17 cellular contexts compared by ENCODE assay signal in genomic region chr4:129446074-129446473, GRCh38.
DNase-seq lines count a peak whose midpoint lies in the region; ATAC-seq, FAIRE-seq and TF ChIP-seq lines count a peak whose summit lies in the region.
"Had no signal": no experiment of that assay in that cellular context is flagged by ENCODE, and none has a peak within 500 bp of the region (broad histone marks: within the 10 kb centered on the region; RNA-seq: fewer than 3 reads in every experiment).

No MANE protein-coding gene starts in this region.

- H3K9me3 ChIP-seq in SJCRH30 (replicated peaks) (no peaks in the 10 kb centered on the region), endothelial cell of umbilical vein (replicated peaks; ENCODE audit: control insufficient read depth, insufficient read depth, low read length) (no peaks in the 10 kb centered on the region), neuronal stem cell (replicated peaks in 1 of 2; ENCODE audit: control insufficient read depth in 2 of 2, insufficient read depth in 1 of 2, low read depth in 1 of 2, low read length in 2 of 2) (peaks cover 2 to 4% of the 10 kb centered on the region in 2 donors), aorta (ENCODE audit: control insufficient read depth, low read length) (no peaks in the 10 kb centered on the region)
- H3K9me3 ChIP-seq: thoracic aorta had no signal

- no peak overlapping the region for H3K18ac ChIP-seq in neuronal stem cell (ENCODE audit: low read length)

- H3K14ac ChIP-seq in neuronal stem cell (ENCODE audit: low read length) = no peak overlapping the region

- no peak for TF ChIP-seq POLR2A in endothelial cell of umbilical vein (IDR thresholded peaks at IDR 0.05; ENCODE audit: low read depth, low read length)

- H3K4me1 ChIP-seq in SJCRH30 (no peaks in the 10 kb centered on the region; the same call in 1 of the 2 replicates), endothelial cell of umbilical vein (ENCODE audit: control insufficient read depth, extremely low read depth, insufficient read depth, low read length) (peaks cover 3% of the 10 kb centered on the region), neuronal stem cell (ENCODE audit: control insufficient read depth in 2 of 2, insufficient read depth in 1 of 2, low read depth in 1 of 2, low read length in 2 of 2) (peaks cover 0 to 5% of the 10 kb centered on the region in 2 donors), aorta (ENCODE audit: control insufficient read depth in 1 of 2, insufficient read depth in 2 of 2, low read length in 2 of 2) (no peaks in the 10 kb centered on the region)

- peak; percentile 84 for DNase-seq in HT1080 (ENCODE audit: low read depth)
- DNase-seq in SJCRH30 = peak; percentile 25 to 49
- no peak for DNase-seq in endothelial cell of umbilical vein (ENCODE audit: low read depth, low spot score)
- no peak for DNase-seq in neuronal stem cell (ENCODE audit: low spot score)
- DNase-seq in NCI-H2107 treated with DMSO at 0.1 percent for 48 hours (lab: John Stamatoyannopoulos, UW; ENCODE audit: unreplicated experiment) = no peak
- DNase-seq in aorta = no peak
- DNase-seq: activated CD8-positive, alpha-beta memory T cell treated with anti-CD3 and anti-CD28 coated beads, Interleukin-2, amount 50 U/mL, for 4 hours; activated naive CD4-positive, alpha-beta T cell treated with Interleukin-2 at 50 U/mL for 16 hours; effector memory CD4-positive, alpha-beta T cell; NCI-H146; NCI-H524 treated with DMSO at 0.1 percent for 48 hours; nucleus accumbens; stimulated activated CD4-positive, alpha-beta T cell treated with anti-CD3 and anti-CD28 coated beads, Interleukin-4, amount 100 ng/mL, for 1 hour; stimulated activated CD8-positive, alpha-beta memory T cell treated with anti-CD3 and anti-CD28 coated beads, Interleukin-4, amount 100 ng/mL, for 48 hours had no signal

- whole genome bisulfite sequencing in neuronal stem cell (ENCODE audit: extremely low coverage in 2 of 2, insufficient read length in 2 of 2, insufficient replicate concordance in 1 of 2), 2 donors = no CpG with 5 or more reads among the region's 1 CpG
- 55 to 73% methylated on average over 1 of the region's 1 CpG for WGBS in aorta, 2 donors

- no peak overlapping the region for H2BK120ac ChIP-seq in neuronal stem cell (ENCODE audit: low read depth, low read length)

- no peaks in the 10 kb centered on the region for H3K36me3 ChIP-seq in SJCRH30
- no peaks in the 10 kb centered on the region for H3K36me3 ChIP-seq in endothelial cell of umbilical vein (ENCODE audit: control insufficient read depth in 2 of 2, extremely low read depth in 1 of 2, insufficient read depth in 2 of 2, low read length in 2 of 2)
- H3K36me3 ChIP-seq in neuronal stem cell (replicated peaks in 1 of 2; ENCODE audit: control insufficient read depth in 2 of 2, insufficient read depth in 2 of 2, low read length in 2 of 2) = no peaks in the 10 kb centered on the region
- H3K36me3 ChIP-seq in aorta (ENCODE audit: control insufficient read depth in 1 of 2, insufficient read depth in 2 of 2, low read length in 1 of 2) = no peaks in the 10 kb centered on the region
- H3K36me3 ChIP-seq: thoracic aorta had no signal

- H2BK15ac ChIP-seq in neuronal stem cell (ENCODE audit: low read length) = no peak overlapping the region

- H2BK12ac ChIP-seq in neuronal stem cell (ENCODE audit: low read length) = no peak overlapping the region

- no TSS peak for BruUV-seq in endothelial cell of umbilical vein (replicated peaks; lab: Mats Ljungman, UMichigan)

- FAIRE-seq in endothelial cell of umbilical vein (lab: Jason Lieb, UNC) = peak; percentile 69

- H3K27ac ChIP-seq in SJCRH30 = no peak overlapping the region
- H3K27ac ChIP-seq in endothelial cell of umbilical vein (ENCODE audit: insufficient read depth, low read depth, low read length) = peak overlapping the region; percentile 40
- no peak overlapping the region for H3K27ac ChIP-seq in neuronal stem cell (replicated peaks; ENCODE audit: low read length)
- H3K27ac ChIP-seq in aorta (ENCODE audit: low read depth in 1 of 2, low read length in 2 of 2) = no peak overlapping the region
- H3K27ac ChIP-seq: thoracic aorta had no signal

- no peak for ATAC-seq in GM19395 (IDR thresholded peaks at IDR 0.05; ENCODE audit: unreplicated experiment)
- ATAC-seq in HG02763 (IDR thresholded peaks at IDR 0.05; ENCODE audit: unreplicated experiment) = no peak
- no peak for ATAC-seq in aorta (ENCODE audit: low FRiP score)

- H3K4me3 ChIP-seq in SJCRH30 (no peak overlapping the region), endothelial cell of umbilical vein (replicated peaks in 1 of 3; ENCODE audit: insufficient read depth in 1 of 3, low read depth in 1 of 3, low read length in 3 of 3) (no peak overlapping the region), neuronal stem cell (ENCODE audit: low read length in 2 of 2) (peak overlapping the region in 1 of 2 donors; percentile 17), aorta (ENCODE audit: low read length in 2 of 2) (no peak overlapping the region)
- H3K4me3 ChIP-seq: thoracic aorta had no signal

- no peaks in the 10 kb centered on the region for H3K79me2 ChIP-seq in endothelial cell of umbilical vein (ENCODE audit: control insufficient read depth, insufficient read depth, low read length)

- H4K8ac ChIP-seq in neuronal stem cell (ENCODE audit: low read depth, low read length) = no peak overlapping the region

- dilution Hi-C loops in endothelial cell of umbilical vein (cut with MboI; ENCODE audit: extremely low pct_ligation_motif_present, low sequenced_read_pairs) = no loop called here

- no peaks in the 10 kb centered on the region for H3K79me1 ChIP-seq in neuronal stem cell (ENCODE audit: low read depth, low read length)

- H3K9me1 ChIP-seq in endothelial cell of umbilical vein (replicated peaks; ENCODE audit: control insufficient read depth, extremely low read depth, insufficient read depth, low read length) = no peaks in the 10 kb centered on the region

- H3K4ac ChIP-seq in neuronal stem cell (ENCODE audit: low read length) = no peak overlapping the region

- H4K91ac ChIP-seq in neuronal stem cell (ENCODE audit: low read depth, low read length, poor library complexity) = no peak overlapping the region

- H3K9ac ChIP-seq in endothelial cell of umbilical vein (replicated peaks; ENCODE audit: extremely low read depth, insufficient read depth, low read length) (no peak overlapping the region), neuronal stem cell (ENCODE audit: low read depth, low read length, poor library complexity) (no peak overlapping the region)

- TF ChIP-seq CTCF in endothelial cell of umbilical vein (IDR thresholded peaks at IDR 0.05; ENCODE audit: extremely low read depth in 1 of 2, insufficient read depth in 1 of 2, low read depth in 1 of 2, low read length in 2 of 2) = no peak

- intact Hi-C loops in endothelial cell of umbilical vein (cut with micrococcal nuclease) = no loop called here
- intact Hi-C loops in aorta (cut with DNase I) = no loop called here

- H3K23ac ChIP-seq in neuronal stem cell (ENCODE audit: low read depth, low read length, poor library complexity) = no peak overlapping the region

- peak overlapping the region; percentile 97 for H2AFZ ChIP-seq in endothelial cell of umbilical vein (ENCODE audit: low read depth, low read length)
- H2AFZ ChIP-seq in neuronal stem cell (ENCODE audit: low read length) = peak overlapping the region; percentile 91

- H2AK5ac ChIP-seq in neuronal stem cell (ENCODE audit: low read depth, low read length) = no peak overlapping the region

- no peaks in the 10 kb centered on the region for H4K20me1 ChIP-seq in endothelial cell of umbilical vein (replicated peaks; ENCODE audit: control insufficient read depth, extremely low read depth, insufficient read depth, low read length)

- POLR2A ChIA-PET in endothelial cell of umbilical vein (lab: Charles Lee) = no interaction called here

- no peak overlapping the region for H2BK5ac ChIP-seq in neuronal stem cell (ENCODE audit: low read length)

- H3K27me3 ChIP-seq in SJCRH30 (no peaks in the 10 kb centered on the region), endothelial cell of umbilical vein (ENCODE audit: control insufficient read depth in 2 of 2, insufficient read depth in 2 of 2, low read length in 2 of 2) (no peaks in the 10 kb centered on the region), neuronal stem cell (ENCODE audit: control insufficient read depth in 3 of 3, insufficient read depth in 3 of 3, low read depth in 1 of 3, low read length in 3 of 3) (no peaks in the 10 kb centered on the region), aorta (ENCODE audit: control insufficient read depth in 1 of 2, insufficient read depth in 2 of 2, low read length in 1 of 2) (no peaks in the 10 kb centered on the region)

- CTCF ChIA-PET in endothelial cell of umbilical vein (lab: Charles Lee) = no interaction called here

- H3K4me2 ChIP-seq in endothelial cell of umbilical vein (ENCODE audit: insufficient read depth, low read length) (no peak overlapping the region), neuronal stem cell (ENCODE audit: insufficient read depth, low read length, poor library complexity, severe bottlenecking) (no peak overlapping the region)

TF ChIP-seq in endothelial cell of umbilical vein, 7 proteins besides CTCF, POLR2A, EP300 and RAD21:
- TF ChIP-seq MAX (IDR thresholded peaks at IDR 0.05; ENCODE audit: insufficient read depth, insufficient read length) (no peak), POLR2AphosphoS5 (IDR thresholded peaks at IDR 0.05; ENCODE audit: insufficient read depth, low read depth, low read length) (no peak)

Comparison
In these comparisons a context has a peak if more than half of its experiments do, and no peak if none do; other contexts are left out.
1. DNase-seq: peak in HT1080 (single experiment) and SJCRH30 (2 of 2); none in endothelial cell of umbilical vein (single experiment), neuronal stem cell (single experiment), NCI-H2107 treated with DMSO at 0.1 percent for 48 hours (single experiment) and aorta (0 of 2).